In the genomic region with DNA sequence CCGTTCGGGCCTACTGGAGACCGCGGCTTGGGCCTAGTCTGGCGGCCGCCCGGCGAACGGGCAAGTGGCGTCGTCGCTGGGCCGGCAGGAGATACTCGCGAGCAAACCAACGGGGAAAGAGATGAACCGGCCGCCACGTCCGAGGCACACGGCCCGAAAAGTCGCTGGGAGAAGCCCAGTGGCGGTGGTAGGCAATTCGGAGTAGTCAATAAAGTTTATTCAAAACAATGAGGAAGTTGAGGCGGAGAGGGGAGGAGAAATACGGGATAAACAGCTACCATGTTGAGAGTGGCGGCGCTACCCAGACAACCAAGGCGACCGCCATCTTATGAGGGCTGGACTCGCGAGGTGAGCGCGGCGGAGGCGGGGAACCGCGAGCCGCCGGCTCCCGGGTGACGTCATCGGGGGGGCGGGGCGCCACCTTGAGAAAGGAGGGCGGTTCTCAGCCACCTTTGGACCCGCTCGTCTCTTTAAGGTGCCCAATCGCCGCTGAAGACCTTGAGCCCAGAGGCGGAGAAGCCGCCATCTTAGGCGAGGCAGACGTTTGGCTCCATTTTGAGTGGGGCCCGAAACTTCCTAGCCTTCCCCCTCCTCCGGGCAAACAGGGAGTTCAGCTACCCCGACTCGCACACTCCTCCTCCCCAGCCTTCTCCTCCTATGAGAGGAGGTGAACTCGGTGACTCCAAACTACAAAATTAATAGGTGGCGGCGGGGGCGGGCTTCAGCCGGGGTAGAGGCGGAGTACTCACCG, we compare ENCODE assay signal across 8 cellular contexts. TPM values are rescaled to one million over a fixed set of nuclear protein-coding genes. Genes with fewer than 3 reads are reported as not detected.
DNase-seq lines count a peak whose midpoint lies in the region; ATAC-seq and TF ChIP-seq lines count a peak whose summit lies in the region.

A gene (minus strand): TSS at position 348 of the 751 bp plus-strand sequence. CDS start 1,745 bp downstream, outside the sequence.

- POLR2A ChIA-PET in Panc1 (lab: Charles Lee) = interaction anchor here (0.6 to 0.7 kb wide), 2 partner anchors 104 to 537 kb away, joined by 3 read pairs; no protein-coding TSS in a partner anchor

- H3K79me2 ChIP-seq in KMS-11 (ENCODE audit: insufficient read depth, low read depth) = peaks cover 7% of the 10 kb centered on the region; the same call in 1 of the 2 replicates

- in situ Hi-C loops in Panc1 (cut with HindIII; ENCODE audit: low pct_unique_long_range_greater_than_20kb, low sequenced_read_pairs) = no loop called here

- BruUV-seq in Panc1 (replicated peaks; lab: Mats Ljungman, UMichigan) = no TSS peak

- no peaks in the 10 kb centered on the region for H4K20me1 ChIP-seq in KMS-11 (ENCODE audit: insufficient read depth)

- ATAC-seq in GM21786 (IDR thresholded peaks at IDR 0.05; ENCODE audit: unreplicated experiment) (peak; percentile 75), Panc1 (peak; percentile 93)
- ATAC-seq in activated T-cell treated with anti-CD3 and anti-CD28 coated beads, Interleukin-2, amount 50 U/mL, for 4 hours = peak; percentile 87 to 88

- peak within 1 kb of the TSS; percentile 89 for H3K4me2 ChIP-seq in KMS-11

- no peaks in the 10 kb centered on the region for H3K9me3 Mint-ChIP-seq in activated T-cell treated with anti-CD3 and anti-CD28 coated beads, Interleukin-2, amount 50 U/mL, for 4 hours

- H3K4me1 ChIP-seq in KMS-11 (ENCODE audit: low read depth, poor library complexity, severe bottlenecking) (peaks cover 11% of the 10 kb centered on the region), Panc1 (ENCODE audit: control insufficient read depth, insufficient read depth, low read length) (peaks cover 9% of the 10 kb centered on the region)

- no peaks in the 10 kb centered on the region for H3K27me3 ChIP-seq in KMS-11 (ENCODE audit: insufficient read depth, low read depth)
- no peaks in the 10 kb centered on the region for H3K27me3 ChIP-seq in Panc1 (ENCODE audit: control insufficient read depth, insufficient read depth, low read length)

- TF ChIP-seq CTCF in KMS-11 (conservative IDR thresholded peaks at IDR 0.05; ENCODE audit: low read depth, low read length) (no peak), Panc1 (IDR thresholded peaks at IDR 0.05) (no peak), epithelial cell of proximal tubule (conservative IDR thresholded peaks at IDR 0.05; ENCODE audit: low read depth, low read length) (no peak)

- H3K36me3 Mint-ChIP-seq in activated T-cell treated with anti-CD3 and anti-CD28 coated beads, Interleukin-2, amount 50 U/mL, for 4 hours (ENCODE audit: insufficient read depth) = peaks cover 4% of the 10 kb centered on the region

- peak within 1 kb of the TSS; percentile 92 for H3K4me3 Mint-ChIP-seq in activated T-cell treated with anti-CD3 and anti-CD28 coated beads, Interleukin-2, amount 50 U/mL, for 4 hours

- H3K36me3 ChIP-seq in KMS-11 (ENCODE audit: insufficient read depth) (no peaks in the 10 kb centered on the region), Panc1 (ENCODE audit: control insufficient read depth, insufficient read depth, low read length) (no peaks in the 10 kb centered on the region; the same call in none of the 2 replicates)

- H3K4me1 Mint-ChIP-seq in activated T-cell treated with anti-CD3 and anti-CD28 coated beads, Interleukin-2, amount 50 U/mL, for 4 hours (ENCODE audit: low read depth) = peaks cover 15% of the 10 kb centered on the region

- H2AFZ ChIP-seq in KMS-11 (ENCODE audit: low read depth) = peak within 1 kb of the TSS; percentile 87

- intact Hi-C loops in Panc1 (cut with micrococcal nuclease; ENCODE audit: unreplicated experiment) = no loop called here

- CTCF ChIA-PET in Panc1 (lab: Charles Lee) = no interaction called here

- DNase-seq in DMS53 (lab: John Stamatoyannopoulos, UW) (peak; percentile 98), Panc1 (ENCODE audit: low read depth, low spot score) (peak; percentile 51), epithelial cell of proximal tubule (ENCODE audit: low read depth) (peak; percentile 58), mucosa of gallbladder (ENCODE audit: low spot score) (peak; percentile 96)
- peak; percentile 94 for DNase-seq in activated T-cell treated with anti-CD3 and anti-CD28 coated beads, Interleukin-2, amount 50 U/mL, for 4 hours
- peak; percentile 90 for DNase-seq in stimulated activated CD8-positive, alpha-beta memory T cell treated with anti-CD3 and anti-CD28 coated beads, Interleukin-4, amount 100 ng/mL, for 24 hours (ENCODE audit: low read depth)

- peak within 1 kb of the TSS; percentile 89 for H3K9ac ChIP-seq in KMS-11

- no peaks in the 10 kb centered on the region for H3K27me3 Mint-ChIP-seq in activated T-cell treated with anti-CD3 and anti-CD28 coated beads, Interleukin-2, amount 50 U/mL, for 4 hours (ENCODE audit: low read depth)

- peak within 1 kb of the TSS; percentile 93 for H3K27ac ChIP-seq in KMS-11
- H3K27ac ChIP-seq in Panc1 (ENCODE audit: low read length) = peak within 1 kb of the TSS; percentile 95

- H3K9me3 ChIP-seq in Panc1 (ENCODE audit: control insufficient read depth, insufficient read depth, low read depth, low read length) = no peaks in the 10 kb centered on the region

- no peak within 1 kb of the TSS for H3K4me3 ChIP-seq in KMS-11 (IDR thresholded peaks at IDR 0.05; ENCODE audit: insufficient read depth, low read depth, low read length)
- peak within 1 kb of the TSS; percentile 78 to 89 for H3K4me3 ChIP-seq in Panc1 (ENCODE audit: low read depth in 2 of 2, low read length in 2 of 2)
- H3K4me3 ChIP-seq in epithelial cell of proximal tubule (ENCODE audit: low read depth, low read length) = peak within 1 kb of the TSS; percentile 79

RNA-seq across cellular contexts. Expression of the gene that starts here (rescaled TPM):
- 27.5 TPM for total RNA-seq in Panc1 (2021; ENCODE audit: unreplicated experiment)
- polyA plus RNA-seq in Panc1 (2012; ENCODE audit: insufficient read length) = 24.8 TPM
- total RNA-seq in activated T-cell treated with anti-CD3 and anti-CD28 coated beads, Interleukin-2, amount 50 U/mL, for 4 hours = 10 to 100 TPM; 46.8 to 54.2 (median 52.7) TPM
- 8.5 and 10.9 TPM in 2 replicates for total RNA-seq in epithelial cell of proximal tubule
- 32.8 TPM for total RNA-seq in mucosa of gallbladder
